In the genomic region with DNA sequence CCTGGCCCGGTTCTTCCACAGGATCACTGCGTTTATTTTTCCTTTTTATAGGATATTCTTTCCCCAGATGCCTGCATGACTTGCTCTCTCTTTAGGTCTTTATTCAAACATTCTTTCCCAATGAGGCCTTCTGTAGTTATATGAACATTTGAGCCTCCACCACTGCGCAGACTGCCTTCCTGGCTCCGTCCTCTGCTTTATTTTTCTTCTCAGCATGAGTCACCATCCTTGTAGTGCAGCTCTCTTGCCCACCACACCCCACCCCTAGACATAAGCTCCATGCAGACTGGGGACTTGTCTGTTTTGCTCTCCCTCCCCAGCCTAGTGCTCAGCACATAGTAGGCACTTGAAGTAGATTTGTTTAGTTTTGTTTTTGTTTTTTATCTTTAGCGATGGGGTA, we compare ENCODE assay signal across 2 cellular contexts. TPM values are rescaled to one million over a fixed set of nuclear protein-coding genes. Genes with fewer than 3 reads are reported as not detected.
"Had no signal": no experiment of that assay in that cellular context is flagged by ENCODE, and none has a peak within 500 bp of the region (broad histone marks: within the 10 kb centered on the region; RNA-seq: fewer than 3 reads in every experiment).

No MANE protein-coding gene starts in this region.

RNA-seq across cellular contexts. Expression of gene NPIPB9, which starts 20.3 kb away (rescaled TPM):
- total RNA-seq: Right ventricle myocardium inferior, RPMI7951 had no signal
